Comparison of ENCODE assay signal across 23 cellular contexts in the genomic region with DNA sequence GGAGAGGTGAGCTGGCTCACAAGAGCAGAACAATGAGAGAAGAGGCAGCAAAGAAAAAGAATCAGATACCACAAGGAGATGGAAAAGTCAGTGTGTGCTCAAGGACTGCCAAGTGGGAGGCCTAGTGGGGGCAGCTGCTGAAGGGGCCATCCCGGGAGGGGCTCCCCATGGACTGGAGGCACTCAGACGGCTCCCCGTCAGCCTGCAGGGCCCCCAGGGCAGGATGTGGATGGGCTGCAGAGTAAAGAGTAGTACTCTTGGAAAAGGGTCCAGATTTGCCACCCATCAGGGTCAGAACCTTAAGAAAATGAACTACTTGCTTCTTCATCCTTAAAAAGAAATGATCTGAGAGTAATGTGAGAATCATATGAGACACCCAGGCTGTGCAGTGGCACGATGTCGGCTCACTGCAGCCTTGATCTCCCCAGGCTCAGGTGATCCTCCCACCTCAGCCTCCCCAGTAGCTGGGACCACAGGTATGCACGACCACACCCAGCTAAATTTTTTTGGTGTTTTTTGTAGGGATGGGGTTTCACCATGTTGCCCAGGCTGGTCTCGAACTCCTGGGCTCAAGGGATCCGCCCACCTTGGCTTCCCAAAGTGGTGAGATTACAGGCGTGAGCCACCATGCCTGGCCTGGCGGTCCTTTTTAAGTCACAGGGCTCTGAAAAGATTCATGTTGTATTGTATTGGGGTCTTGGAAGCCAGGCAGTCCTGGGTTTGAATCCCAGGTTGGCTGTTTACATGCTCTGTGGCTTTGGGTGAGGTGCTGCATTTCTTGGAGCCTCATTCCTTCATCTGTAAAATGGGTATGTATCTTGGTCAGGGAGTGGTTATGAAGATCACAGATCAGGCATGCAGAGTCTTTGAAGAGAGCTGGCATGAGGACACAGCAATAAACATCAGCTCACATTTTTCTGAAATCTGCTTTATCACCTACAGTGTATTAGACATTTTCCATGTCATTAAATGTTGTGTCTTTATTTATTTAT. TPM values are rescaled to one million over a fixed set of nuclear protein-coding genes. Genes with fewer than 3 reads are reported as not detected.
DNase-seq lines count a peak whose midpoint lies in the region; ATAC-seq and TF ChIP-seq lines count a peak whose summit lies in the region.
"Had no signal": no experiment of that assay in that cellular context is flagged by ENCODE, and none has a peak within 500 bp of the region (broad histone marks: within the 10 kb centered on the region; RNA-seq: fewer than 3 reads in every experiment).

No MANE protein-coding gene starts in this region.

- H3K4me3 Mint-ChIP-seq in nephron = no peak overlapping the region
- H3K4me3 Mint-ChIP-seq: activated CD8-positive, alpha-beta T cell treated with anti-CD3 and anti-CD28 coated beads, Interleukin-2, amount 10 ng/mL, durations not matched to agents 7 days and 5 days; activated naive CD8-positive, alpha-beta T cell treated with anti-CD3 and anti-CD28 coated beads, Interleukin-2, amount 50 U/mL, for 24 hours; stimulated activated effector memory CD8-positive, alpha-beta T cell treated with anti-CD3 and anti-CD28 coated beads, Interleukin-12 subunit alpha, Interleukin-12 subunit beta, amount 100 ng/mL, for 72 hours had no signal

- DNase-seq in NCI-H69 (lab: John Stamatoyannopoulos, UW) (peak; percentile 38), suprapubic skin (ENCODE audit: low spot score in 2 of 2) (peak in 1 of 2 donors; percentile 60), occipital lobe (lab: John Stamatoyannopoulos, UW) (no peak), DMS53 (lab: John Stamatoyannopoulos, UW) (no peak), NCI-H187 (lab: John Stamatoyannopoulos, UW) (no peak)
- DNase-seq: activated CD4-positive, CD25-positive, alpha-beta regulatory T cell treated with anti-CD3 and anti-CD28 coated beads, Interleukin-2, amount 50 U/mL, for 72 hours; activated CD8-positive, alpha-beta T cell treated with anti-CD3 and anti-CD28 coated beads, Interleukin-2, amount 10 ng/mL, durations not matched to agents 7 days and 5 days; activated effector memory CD4-positive, alpha-beta T cell treated with anti-CD3 and anti-CD28 coated beads, Interleukin-2, amount 50 U/mL, for 16 hours; activated naive CD8-positive, alpha-beta T cell treated with anti-CD3 and anti-CD28 coated beads, Interleukin-2, amount 50 U/mL, for 24 hours; activated T-cell treated with anti-CD3 and anti-CD28 coated beads for 4 hours; effector CD8-positive, alpha-beta T cell; foreskin fibroblast; HCEC 1CT; NCI-H1105; SIG-M5; SW 1271 had no signal

- H3K4me1 ChIP-seq in suprapubic skin = peaks cover 34% of the 10 kb centered on the region

- TF ChIP-seq POLR2A in suprapubic skin (IDR thresholded peaks at IDR 0.05) = no peak

- H3K9me3 ChIP-seq in suprapubic skin = no peaks in the 10 kb centered on the region
- H3K9me3 ChIP-seq: mucosa of descending colon, thoracic aorta had no signal

- no peak overlapping the region for H3K4me3 ChIP-seq in suprapubic skin
- H3K4me3 ChIP-seq: mucosa of descending colon, thoracic aorta had no signal

- no peaks in the 10 kb centered on the region for H3K9me3 Mint-ChIP-seq in nephron
- H3K9me3 Mint-ChIP-seq: activated naive CD8-positive, alpha-beta T cell treated with anti-CD3 and anti-CD28 coated beads, Interleukin-2, amount 50 U/mL, for 24 hours; stimulated activated effector memory CD8-positive, alpha-beta T cell treated with anti-CD3 and anti-CD28 coated beads, Interleukin-12 subunit alpha, Interleukin-12 subunit beta, amount 100 ng/mL, for 72 hours had no signal

- no peaks in the 10 kb centered on the region for H3K27me3 ChIP-seq in suprapubic skin

- TF ChIP-seq EP300 in suprapubic skin (IDR thresholded peaks at IDR 0.05) = no peak

- H3K27ac Mint-ChIP-seq in nephron = peak overlapping the region; percentile 36 to 58 (median 38)
- H3K27ac Mint-ChIP-seq: activated CD8-positive, alpha-beta T cell treated with anti-CD3 and anti-CD28 coated beads, Interleukin-2, amount 10 ng/mL, durations not matched to agents 7 days and 5 days; activated naive CD8-positive, alpha-beta T cell treated with anti-CD3 and anti-CD28 coated beads, Interleukin-2, amount 50 U/mL, for 24 hours; stimulated activated effector memory CD8-positive, alpha-beta T cell treated with anti-CD3 and anti-CD28 coated beads, Interleukin-12 subunit alpha, Interleukin-12 subunit beta, amount 100 ng/mL, for 72 hours had no signal

- peaks cover 37% of the 10 kb centered on the region for H3K4me1 Mint-ChIP-seq in nephron
- H3K4me1 Mint-ChIP-seq: activated naive CD8-positive, alpha-beta T cell treated with anti-CD3 and anti-CD28 coated beads, Interleukin-2, amount 50 U/mL, for 24 hours had no signal

- TF ChIP-seq CTCF in nephron (IDR thresholded peaks at IDR 0.05; ENCODE audit: unreplicated experiment in 3 of 3) = no peak
- TF ChIP-seq CTCF in suprapubic skin (IDR thresholded peaks at IDR 0.05) = no peak

- peak overlapping the region; percentile 51 for H3K27ac ChIP-seq in suprapubic skin
- H3K27ac ChIP-seq: thoracic aorta had no signal

- H3K27me3 Mint-ChIP-seq in nephron (ENCODE audit: low read depth) = peaks cover 3% of the 10 kb centered on the region
- H3K27me3 Mint-ChIP-seq: activated naive CD8-positive, alpha-beta T cell treated with anti-CD3 and anti-CD28 coated beads, Interleukin-2, amount 50 U/mL, for 24 hours had no signal

- no peaks in the 10 kb centered on the region for H3K36me3 ChIP-seq in suprapubic skin
- H3K36me3 ChIP-seq: thoracic aorta had no signal

- H3K36me3 Mint-ChIP-seq in nephron (ENCODE audit: low read depth) = no peaks in the 10 kb centered on the region
- H3K36me3 Mint-ChIP-seq: stimulated activated effector memory CD8-positive, alpha-beta T cell treated with anti-CD3 and anti-CD28 coated beads, Interleukin-12 subunit alpha, Interleukin-12 subunit beta, amount 100 ng/mL, for 72 hours had no signal

- WGBS in suprapubic skin = 74% methylated on average over 10 of the region's 10 CpGs

- ATAC-seq in esophagus mucosa (peak; percentile 13), GM18873 (IDR thresholded peaks at IDR 0.05; ENCODE audit: low FRiP score, unreplicated experiment) (no peak)
- ATAC-seq: activated CD8-positive, alpha-beta T cell treated with anti-CD3 and anti-CD28 coated beads, Interleukin-2, amount 10 ng/mL, durations not matched to agents 7 days and 5 days; activated naive CD8-positive, alpha-beta T cell treated with anti-CD3 and anti-CD28 coated beads, Interleukin-2, amount 50 U/mL, for 24 hours; stimulated activated effector memory CD8-positive, alpha-beta T cell treated with anti-CD3 and anti-CD28 coated beads, Interleukin-12 subunit alpha, Interleukin-12 subunit beta, amount 100 ng/mL, for 72 hours had no signal

RNA-seq across cellular contexts. Expression of gene ACSF2, which starts 15.1 kb away (rescaled TPM):
- total RNA-seq in esophagus mucosa = 15.1 TPM
- total RNA-seq in suprapubic skin = 100 to 1,000 TPM in 1 of 4 donors, 10 to 100 TPM in 3; 61.2 to 164 (median 69.8) TPM
- total RNA-seq in occipital lobe = 1.9 TPM

RNA-seq across cellular contexts. Expression of gene CHAD, which starts 27.5 kb away (rescaled TPM):
- total RNA-seq in esophagus mucosa (not detected), suprapubic skin (10 to 100 TPM in 1 of 4 donors, 1 to 10 TPM in 3; 4.5 to 15.4 (median 7.2) TPM), occipital lobe (not detected)
- total RNA-seq: activated CD8-positive, alpha-beta T cell treated with anti-CD3 and anti-CD28 coated beads, Interleukin-2, amount 10 ng/mL, durations not matched to agents 7 days and 5 days; epithelial cell of proximal tubule; thoracic aorta had no signal

RNA-seq across cellular contexts. Expression of gene RSAD1, which starts 37.5 kb away (rescaled TPM):
- total RNA-seq in esophagus mucosa (10.8 TPM), suprapubic skin (10 to 100 TPM; 27.3 to 41.3 (median 30.1) TPM), occipital lobe (24.2 TPM)

RNA-seq across cellular contexts. Expression of gene LRRC59, which starts 43.8 kb away (rescaled TPM):
- total RNA-seq in esophagus mucosa (68.2 TPM), suprapubic skin (10 to 100 TPM; 16.5 to 58.0 (median 39.0) TPM), occipital lobe (45.7 TPM)
